ENCODE assay signal across 1 cellular context in the genomic region with DNA sequence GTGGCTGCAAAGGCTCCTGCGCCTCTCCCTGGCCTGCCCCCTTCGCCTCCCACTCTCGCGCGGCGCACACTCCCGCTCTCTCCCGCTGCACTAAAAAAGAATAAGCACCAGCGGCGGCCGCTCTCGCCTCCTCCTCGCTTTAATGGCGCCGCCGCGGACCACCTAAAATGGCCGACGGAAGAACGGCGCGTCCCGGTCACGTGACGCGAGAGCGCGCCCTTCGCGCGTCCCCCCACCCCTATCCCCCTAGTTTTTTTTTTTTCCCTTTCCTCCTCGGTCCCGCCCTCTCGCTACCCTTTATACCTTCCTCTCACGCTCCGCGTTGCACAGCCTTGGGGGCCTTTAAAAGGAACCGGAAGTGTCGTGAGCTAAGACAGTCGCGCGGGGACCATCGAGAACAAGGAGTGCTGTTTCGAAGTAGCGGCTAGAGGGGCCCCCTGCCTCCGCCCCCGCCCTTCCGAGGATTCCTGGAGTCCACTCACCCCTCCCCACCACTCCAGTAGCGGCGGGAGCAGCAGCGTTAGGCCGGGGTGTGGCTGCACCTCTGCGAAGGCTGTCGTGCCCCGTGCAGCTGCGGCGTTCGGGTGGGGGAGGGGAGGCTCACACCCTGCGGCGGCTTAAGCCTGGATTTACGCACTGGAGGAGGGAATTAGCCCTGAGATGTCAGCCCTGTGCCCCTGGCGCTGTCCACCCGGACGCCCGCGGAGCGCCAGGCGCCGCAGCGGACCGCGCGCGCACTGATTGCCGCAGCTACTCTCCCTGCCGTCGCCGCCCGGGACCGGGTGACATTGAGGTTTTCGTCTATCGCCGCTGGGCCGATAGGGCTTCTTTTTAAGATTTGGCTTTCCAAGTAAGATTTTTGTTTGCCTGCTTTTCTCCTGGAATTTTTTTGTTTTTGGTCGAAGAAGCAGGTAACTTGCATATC.
TF ChIP-seq lines count a peak whose summit lies in the region.

A gene with protein sequence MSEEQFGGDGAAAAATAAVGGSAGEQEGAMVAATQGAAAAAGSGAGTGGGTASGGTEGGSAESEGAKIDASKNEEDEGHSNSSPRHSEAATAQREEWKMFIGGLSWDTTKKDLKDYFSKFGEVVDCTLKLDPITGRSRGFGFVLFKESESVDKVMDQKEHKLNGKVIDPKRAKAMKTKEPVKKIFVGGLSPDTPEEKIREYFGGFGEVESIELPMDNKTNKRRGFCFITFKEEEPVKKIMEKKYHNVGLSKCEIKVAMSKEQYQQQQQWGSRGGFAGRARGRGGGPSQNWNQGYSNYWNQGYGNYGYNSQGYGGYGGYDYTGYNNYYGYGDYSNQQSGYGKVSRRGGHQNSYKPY (minus strand): TSS at position 176 of the 925 bp plus-strand sequence. CDS start 313 bp downstream, outside the sequence.

TF ChIP-seq in HepG2, 621 proteins besides CTCF, POLR2A, EP300 and RAD21 (continued from another document and continues in another):
- TF ChIP-seq ZNF33B (CRISPR knock-in tag; IDR thresholded peaks at IDR 0.05) (0 out of 2 replicates have a peak, but pooled peaks have one; percentile 24), RXRB (CRISPR knock-in tag; IDR thresholded peaks at IDR 0.05; ENCODE audit: borderline replicate concordance) (peak; percentile 60), KDM1A (CRISPR knock-in tag; IDR thresholded peaks at IDR 0.05) (no peak), NCOR1 (IDR thresholded peaks at IDR 0.05; ENCODE audit: borderline replicate concordance, low read length) (peak; percentile 51; the same call in 1 of the 2 replicates), ZNF274 (CRISPR knock-in tag; IDR thresholded peaks at IDR 0.05) (peak; percentile 91), HNRNPLL (IDR thresholded peaks at IDR 0.05; ENCODE audit: low read depth, low read length, poor library complexity, severe bottlenecking) (peak; percentile 98), SMC3 (IDR thresholded peaks at IDR 0.05; ENCODE audit: low read length) (no peak), NR2F2 (IDR thresholded peaks at IDR 0.05; ENCODE audit: borderline replicate concordance, low read depth) (peak; percentile 15; the same call in 1 of the 2 replicates), SP4 (CRISPR knock-in tag; IDR thresholded peaks at IDR 0.05) (no peak; the same call in 1 of the 2 replicates), GLI4 (CRISPR knock-in tag; IDR thresholded peaks at IDR 0.05; ENCODE audit: borderline replicate concordance) (no peak), ZNF263 (CRISPR knock-in tag; IDR thresholded peaks at IDR 0.05) (0 out of 2 replicates have a peak, but pooled peaks have one; percentile 42), MIER2 (CRISPR knock-in tag; IDR thresholded peaks at IDR 0.05) (peak; percentile 66), ZNF333 (CRISPR knock-in tag; IDR thresholded peaks at IDR 0.05; ENCODE audit: borderline replicate concordance) (peak; percentile 60; the same call in 1 of the 2 replicates), GFI1 (CRISPR knock-in tag; IDR thresholded peaks at IDR 0.05; ENCODE audit: borderline replicate concordance) (peak; percentile 83; the same call in 1 of the 2 replicates), ISL2 (CRISPR knock-in tag; IDR thresholded peaks at IDR 0.05) (peak; percentile 76), TP53 (CRISPR knock-in tag; conservative IDR thresholded peaks at IDR 0.05) (peak; percentile 77; the same call in 1 of the 2 replicates), SIX4 (CRISPR knock-in tag; IDR thresholded peaks at IDR 0.05) (peak; percentile 21; the same call in 1 of the 2 replicates), ZNF652 (CRISPR knock-in tag; IDR thresholded peaks at IDR 0.05; ENCODE audit: borderline replicate concordance, low read depth) (0 out of 2 replicates have a peak, but pooled peaks have one; percentile 23), TCF7 (IDR thresholded peaks at IDR 0.05; ENCODE audit: low read depth) (peak; percentile 23; the same call in 1 of the 2 replicates)
- TF ChIP-seq, protein P1, sequence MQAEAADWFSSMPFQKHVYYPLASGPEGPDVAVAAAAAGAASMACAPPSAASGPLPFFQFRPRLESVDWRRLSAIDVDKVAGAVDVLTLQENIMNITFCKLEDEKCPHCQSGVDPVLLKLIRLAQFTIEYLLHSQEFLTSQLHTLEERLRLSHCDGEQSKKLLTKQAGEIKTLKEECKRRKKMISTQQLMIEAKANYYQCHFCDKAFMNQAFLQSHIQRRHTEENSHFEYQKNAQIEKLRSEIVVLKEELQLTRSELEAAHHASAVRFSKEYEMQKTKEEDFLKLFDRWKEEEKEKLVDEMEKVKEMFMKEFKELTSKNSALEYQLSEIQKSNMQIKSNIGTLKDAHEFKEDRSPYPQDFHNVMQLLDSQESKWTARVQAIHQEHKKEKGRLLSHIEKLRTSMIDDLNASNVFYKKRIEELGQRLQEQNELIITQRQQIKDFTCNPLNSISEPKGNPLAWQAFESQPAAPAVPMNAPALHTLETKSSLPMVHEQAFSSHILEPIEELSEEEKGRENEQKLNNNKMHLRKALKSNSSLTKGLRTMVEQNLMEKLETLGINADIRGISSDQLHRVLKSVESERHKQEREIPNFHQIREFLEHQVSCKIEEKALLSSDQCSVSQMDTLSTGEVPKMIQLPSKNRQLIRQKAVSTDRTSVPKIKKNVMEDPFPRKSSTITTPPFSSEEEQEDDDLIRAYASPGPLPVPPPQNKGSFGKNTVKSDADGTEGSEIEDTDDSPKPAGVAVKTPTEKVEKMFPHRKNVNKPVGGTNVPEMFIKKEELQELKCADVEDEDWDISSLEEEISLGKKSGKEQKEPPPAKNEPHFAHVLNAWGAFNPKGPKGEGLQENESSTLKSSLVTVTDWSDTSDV (CRISPR knock-in tag; IDR thresholded peaks at IDR 0.05), result no peak
- TF ChIP-seq, protein P2, sequence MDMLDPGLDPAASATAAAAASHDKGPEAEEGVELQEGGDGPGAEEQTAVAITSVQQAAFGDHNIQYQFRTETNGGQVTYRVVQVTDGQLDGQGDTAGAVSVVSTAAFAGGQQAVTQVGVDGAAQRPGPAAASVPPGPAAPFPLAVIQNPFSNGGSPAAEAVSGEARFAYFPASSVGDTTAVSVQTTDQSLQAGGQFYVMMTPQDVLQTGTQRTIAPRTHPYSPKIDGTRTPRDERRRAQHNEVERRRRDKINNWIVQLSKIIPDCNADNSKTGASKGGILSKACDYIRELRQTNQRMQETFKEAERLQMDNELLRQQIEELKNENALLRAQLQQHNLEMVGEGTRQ (IDR thresholded peaks at IDR 0.05; ENCODE audit: low read depth, low read length), result peak; percentile 95
- TF ChIP-seq, protein P2 (CRISPR knock-in tag; IDR thresholded peaks at IDR 0.05; ENCODE audit: borderline replicate concordance), result peak; percentile 98; the same call in 1 of the 2 replicates
- TF ChIP-seq, protein P3, sequence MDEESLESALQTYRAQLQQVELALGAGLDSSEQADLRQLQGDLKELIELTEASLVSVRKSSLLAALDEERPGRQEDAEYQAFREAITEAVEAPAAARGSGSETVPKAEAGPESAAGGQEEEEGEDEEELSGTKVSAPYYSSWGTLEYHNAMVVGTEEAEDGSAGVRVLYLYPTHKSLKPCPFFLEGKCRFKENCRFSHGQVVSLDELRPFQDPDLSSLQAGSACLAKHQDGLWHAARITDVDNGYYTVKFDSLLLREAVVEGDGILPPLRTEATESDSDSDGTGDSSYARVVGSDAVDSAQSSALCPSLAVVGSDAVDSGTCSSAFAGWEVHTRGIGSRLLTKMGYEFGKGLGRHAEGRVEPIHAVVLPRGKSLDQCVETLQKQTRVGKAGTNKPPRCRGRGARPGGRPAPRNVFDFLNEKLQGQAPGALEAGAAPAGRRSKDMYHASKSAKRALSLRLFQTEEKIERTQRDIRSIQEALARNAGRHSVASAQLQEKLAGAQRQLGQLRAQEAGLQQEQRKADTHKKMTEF (CRISPR knock-in tag; IDR thresholded peaks at IDR 0.05), result peak; percentile 97
- TF ChIP-seq, protein P4, sequence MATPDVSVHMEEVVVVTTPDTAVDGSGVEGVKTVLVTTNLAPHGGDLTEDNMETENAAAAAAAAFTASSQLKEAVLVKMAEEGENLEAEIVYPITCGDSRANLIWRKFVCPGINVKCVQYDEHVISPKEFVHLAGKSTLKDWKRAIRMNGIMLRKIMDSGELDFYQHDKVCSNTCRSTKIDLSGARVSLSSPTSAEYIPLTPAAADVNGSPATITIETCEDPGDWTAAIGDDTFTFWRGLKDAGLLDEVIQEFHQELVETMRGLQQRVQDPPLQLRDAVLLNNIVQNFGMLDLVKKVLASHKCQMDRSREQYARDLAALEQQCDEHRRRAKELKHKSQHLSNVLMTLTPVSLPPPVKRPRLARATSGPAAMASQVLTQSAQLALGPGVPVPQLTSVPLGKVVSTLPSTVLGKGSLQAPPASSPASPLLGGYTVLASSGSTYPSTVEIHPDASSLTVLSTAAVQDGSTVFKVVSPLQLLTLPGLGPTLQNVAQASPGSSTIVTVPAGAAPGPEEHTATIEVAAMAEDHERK (CRISPR knock-in tag; IDR thresholded peaks at IDR 0.05; ENCODE audit: low read depth), result peak; percentile 48; the same call in 1 of the 2 replicates
- TF ChIP-seq, protein P5, sequence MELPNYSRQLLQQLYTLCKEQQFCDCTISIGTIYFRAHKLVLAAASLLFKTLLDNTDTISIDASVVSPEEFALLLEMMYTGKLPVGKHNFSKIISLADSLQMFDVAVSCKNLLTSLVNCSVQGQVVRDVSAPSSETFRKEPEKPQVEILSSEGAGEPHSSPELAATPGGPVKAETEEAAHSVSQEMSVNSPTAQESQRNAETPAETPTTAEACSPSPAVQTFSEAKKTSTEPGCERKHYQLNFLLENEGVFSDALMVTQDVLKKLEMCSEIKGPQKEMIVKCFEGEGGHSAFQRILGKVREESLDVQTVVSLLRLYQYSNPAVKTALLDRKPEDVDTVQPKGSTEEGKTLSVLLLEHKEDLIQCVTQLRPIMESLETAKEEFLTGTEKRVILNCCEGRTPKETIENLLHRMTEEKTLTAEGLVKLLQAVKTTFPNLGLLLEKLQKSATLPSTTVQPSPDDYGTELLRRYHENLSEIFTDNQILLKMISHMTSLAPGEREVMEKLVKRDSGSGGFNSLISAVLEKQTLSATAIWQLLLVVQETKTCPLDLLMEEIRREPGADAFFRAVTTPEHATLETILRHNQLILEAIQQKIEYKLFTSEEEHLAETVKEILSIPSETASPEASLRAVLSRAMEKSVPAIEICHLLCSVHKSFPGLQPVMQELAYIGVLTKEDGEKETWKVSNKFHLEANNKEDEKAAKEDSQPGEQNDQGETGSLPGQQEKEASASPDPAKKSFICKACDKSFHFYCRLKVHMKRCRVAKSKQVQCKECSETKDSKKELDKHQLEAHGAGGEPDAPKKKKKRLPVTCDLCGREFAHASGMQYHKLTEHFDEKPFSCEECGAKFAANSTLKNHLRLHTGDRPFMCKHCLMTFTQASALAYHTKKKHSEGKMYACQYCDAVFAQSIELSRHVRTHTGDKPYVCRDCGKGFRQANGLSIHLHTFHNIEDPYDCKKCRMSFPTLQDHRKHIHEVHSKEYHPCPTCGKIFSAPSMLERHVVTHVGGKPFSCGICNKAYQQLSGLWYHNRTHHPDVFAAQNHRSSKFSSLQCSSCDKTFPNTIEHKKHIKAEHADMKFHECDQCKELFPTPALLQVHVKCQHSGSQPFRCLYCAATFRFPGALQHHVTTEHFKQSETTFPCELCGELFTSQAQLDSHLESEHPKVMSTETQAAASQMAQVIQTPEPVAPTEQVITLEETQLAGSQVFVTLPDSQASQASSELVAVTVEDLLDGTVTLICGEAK (IDR thresholded peaks at IDR 0.05), result peak; percentile 38; the same call in 1 of the 2 replicates
- TF ChIP-seq, protein P5 (CRISPR knock-in tag; IDR thresholded peaks at IDR 0.05), result peak; percentile 61
- TF ChIP-seq, protein P6, sequence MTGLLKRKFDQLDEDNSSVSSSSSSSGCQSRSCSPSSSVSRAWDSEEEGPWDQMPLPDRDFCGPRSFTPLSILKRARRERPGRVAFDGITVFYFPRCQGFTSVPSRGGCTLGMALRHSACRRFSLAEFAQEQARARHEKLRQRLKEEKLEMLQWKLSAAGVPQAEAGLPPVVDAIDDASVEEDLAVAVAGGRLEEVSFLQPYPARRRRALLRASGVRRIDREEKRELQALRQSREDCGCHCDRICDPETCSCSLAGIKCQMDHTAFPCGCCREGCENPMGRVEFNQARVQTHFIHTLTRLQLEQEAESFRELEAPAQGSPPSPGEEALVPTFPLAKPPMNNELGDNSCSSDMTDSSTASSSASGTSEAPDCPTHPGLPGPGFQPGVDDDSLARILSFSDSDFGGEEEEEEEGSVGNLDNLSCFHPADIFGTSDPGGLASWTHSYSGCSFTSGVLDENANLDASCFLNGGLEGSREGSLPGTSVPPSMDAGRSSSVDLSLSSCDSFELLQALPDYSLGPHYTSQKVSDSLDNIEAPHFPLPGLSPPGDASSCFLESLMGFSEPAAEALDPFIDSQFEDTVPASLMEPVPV (CRISPR knock-in tag; IDR thresholded peaks at IDR 0.05), result peak; percentile 80; the same call in 1 of the 2 replicates
- TF ChIP-seq, protein P7, sequence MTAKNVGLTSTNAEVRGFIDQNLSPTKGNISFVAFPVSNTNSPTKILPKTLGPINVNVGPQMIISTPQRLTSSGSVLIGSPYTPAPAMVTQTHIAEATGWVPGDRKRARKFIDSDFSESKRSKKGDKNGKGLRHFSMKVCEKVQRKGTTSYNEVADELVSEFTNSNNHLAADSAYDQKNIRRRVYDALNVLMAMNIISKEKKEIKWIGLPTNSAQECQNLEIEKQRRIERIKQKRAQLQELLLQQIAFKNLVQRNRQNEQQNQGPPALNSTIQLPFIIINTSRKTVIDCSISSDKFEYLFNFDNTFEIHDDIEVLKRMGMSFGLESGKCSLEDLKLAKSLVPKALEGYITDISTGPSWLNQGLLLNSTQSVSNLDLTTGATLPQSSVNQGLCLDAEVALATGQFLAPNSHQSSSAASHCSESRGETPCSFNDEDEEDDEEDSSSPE (CRISPR knock-in tag; IDR thresholded peaks at IDR 0.05), result peak; percentile 96
